12 cellular contexts compared by ENCODE assay signal in genomic region chr19:50703915-50704548, GRCh38. TPM values are rescaled to one million over a fixed set of nuclear protein-coding genes. Genes with fewer than 3 reads are reported as not detected.
DNase-seq lines count a peak whose midpoint lies in the region; ATAC-seq and TF ChIP-seq lines count a peak whose summit lies in the region.
"Had no signal": no experiment of that assay in that cellular context is flagged by ENCODE, and none has a peak within 500 bp of the region (broad histone marks: within the 10 kb centered on the region; RNA-seq: fewer than 3 reads in every experiment).

No MANE protein-coding gene starts in this region.

- peak; percentile 11 for TF ChIP-seq CTCF in AG04449 (IDR thresholded peaks at IDR 0.05; ENCODE audit: insufficient read depth, low read length, missing control alignments)
- TF ChIP-seq CTCF in PC-9 (conservative IDR thresholded peaks at IDR 0.05) = peak; percentile 52
- TF ChIP-seq CTCF in foreskin keratinocyte (conservative IDR thresholded peaks at IDR 0.05) = peak; percentile 31

- CTCF ChIA-PET in AG04449 (lab: Yijun Ruan, JAX) (interaction anchor here (0.7 to 7.1 kb wide), 11 partner anchors 8 to 218 kb away, joined by 3 to 75 read pairs (median 4); partner anchors contain the start of gene CLEC11A), PC-9 (lab: Charles Lee) (no interaction called here)

- no peaks in the 10 kb centered on the region for H3F3A ChIP-seq in PC-9 (ENCODE audit: insufficient read depth, low read depth)

- H3K9me3 ChIP-seq in PC-9 (ENCODE audit: insufficient read depth, low read depth) = no peaks in the 10 kb centered on the region

- H3K4me1 ChIP-seq in PC-9 (replicated peaks; ENCODE audit: insufficient read depth) (no peaks in the 10 kb centered on the region), foreskin keratinocyte (no peaks in the 10 kb centered on the region)

- no peak overlapping the region for H3K4me3 Mint-ChIP-seq in activated T-helper 17 cell treated with anti-CD3 and anti-CD28 coated beads, Interleukin-2, amount 50 U/mL, for 72 hours
- H3K4me3 Mint-ChIP-seq: activated naive CD4-positive, alpha-beta T cell treated with anti-CD3 and anti-CD28 coated beads, Interleukin-2, amount 10 ng/mL, durations not matched to agents 7 days and 5 days had no signal

- H3K27ac ChIP-seq in PC-9 = no peak overlapping the region
- H3K27ac ChIP-seq in foreskin keratinocyte = no peak overlapping the region
- H3K27ac ChIP-seq: RWPE1 had no signal

- H3K4me2 ChIP-seq in PC-9 = no peak overlapping the region

- no peaks in the 10 kb centered on the region for H3K79me2 ChIP-seq in PC-9 (ENCODE audit: low read depth)

- H3K9me2 ChIP-seq in PC-9 (ENCODE audit: insufficient read depth) = no peaks in the 10 kb centered on the region

- H3K27ac Mint-ChIP-seq in activated T-helper 17 cell treated with anti-CD3 and anti-CD28 coated beads, Interleukin-2, amount 50 U/mL, for 72 hours = no peak overlapping the region
- H3K27ac Mint-ChIP-seq: activated naive CD4-positive, alpha-beta T cell treated with anti-CD3 and anti-CD28 coated beads, Interleukin-2, amount 10 ng/mL, durations not matched to agents 7 days and 5 days had no signal

- intact Hi-C loops in PC-9 (cut with micrococcal nuclease; ENCODE audit: unreplicated experiment) = loop anchor here (2.0 to 10.0 kb wide), 2 partner anchors 311 to 335 kb away; partner anchors contain the start of gene KLK10

- peaks cover 20% of the 10 kb centered on the region for H3K27me3 ChIP-seq in H7 (ENCODE audit: control insufficient read depth, insufficient read depth, low read length)
- H3K27me3 ChIP-seq in PC-9 (ENCODE audit: insufficient read depth, low read depth) = peaks cover 89% of the 10 kb centered on the region
- peaks cover 11% of the 10 kb centered on the region for H3K27me3 ChIP-seq in foreskin keratinocyte

- H3K4me3 ChIP-seq in AG04449 (ENCODE audit: low read depth, low read length) (no peak overlapping the region), H7 (ENCODE audit: insufficient read depth, low read depth, low read length) (no peak overlapping the region), PC-9 (no peak overlapping the region)

- peaks cover 5% of the 10 kb centered on the region; the same call in 1 of the 2 replicates for H4K20me1 ChIP-seq in PC-9 (ENCODE audit: insufficient read depth)

- H3K36me3 Mint-ChIP-seq in activated T-helper 17 cell treated with anti-CD3 and anti-CD28 coated beads, Interleukin-2, amount 50 U/mL, for 72 hours (ENCODE audit: low read depth) = no peaks in the 10 kb centered on the region
- H3K36me3 Mint-ChIP-seq: activated naive CD4-positive, alpha-beta T cell treated with anti-CD3 and anti-CD28 coated beads, Interleukin-2, amount 10 ng/mL, durations not matched to agents 7 days and 5 days had no signal

- H2AFZ ChIP-seq in PC-9 = no peak overlapping the region

- H3K36me3 ChIP-seq in H7 (replicated peaks; ENCODE audit: control insufficient read depth, insufficient read depth, low read length) = no peaks in the 10 kb centered on the region
- H3K36me3 ChIP-seq in PC-9 (ENCODE audit: low read depth) = no peaks in the 10 kb centered on the region

- POLR2A ChIA-PET in AG04449 (lab: Yijun Ruan, JAX) = no interaction called here
- POLR2A ChIA-PET in PC-9 (lab: Charles Lee; ENCODE audit: unreplicated experiment) = no interaction called here

- H3K27me3 Mint-ChIP-seq in activated T-helper 17 cell treated with anti-CD3 and anti-CD28 coated beads, Interleukin-2, amount 50 U/mL, for 72 hours = peaks cover 34% of the 10 kb centered on the region

- H3K4me1 Mint-ChIP-seq in activated T-helper 17 cell treated with anti-CD3 and anti-CD28 coated beads, Interleukin-2, amount 50 U/mL, for 72 hours = no peaks in the 10 kb centered on the region
- H3K4me1 Mint-ChIP-seq: activated naive CD4-positive, alpha-beta T cell treated with anti-CD3 and anti-CD28 coated beads, Interleukin-2, amount 10 ng/mL, durations not matched to agents 7 days and 5 days had no signal

- H3K9me3 Mint-ChIP-seq in activated T-helper 17 cell treated with anti-CD3 and anti-CD28 coated beads, Interleukin-2, amount 50 U/mL, for 72 hours = no peaks in the 10 kb centered on the region
- H3K9me3 Mint-ChIP-seq: activated naive CD4-positive, alpha-beta T cell treated with anti-CD3 and anti-CD28 coated beads, Interleukin-2, amount 10 ng/mL, durations not matched to agents 7 days and 5 days had no signal

- no TSS peak for BruUV-seq in PC-9 (replicated peaks; lab: Mats Ljungman, UMichigan)

- no peak for DNase-seq in AG04449 (ENCODE audit: low read depth, low spot score)
- DNase-seq in H7 = peak; percentile 82
- DNase-seq in PC-9 = peak in 1 of 2 experiments; percentile 23
- DNase-seq in foreskin keratinocyte = no peak
- no peak for DNase-seq in activated CD4-positive, alpha-beta T cell treated with anti-CD3 and anti-CD28 coated beads for 48 hours
- DNase-seq in ureter (ENCODE audit: low spot score) = no peak
- DNase-seq: activated naive CD4-positive, alpha-beta T cell treated with anti-CD3 and anti-CD28 coated beads, Interleukin-2, amount 10 ng/mL, durations not matched to agents 7 days and 5 days; occipital lobe; stimulated activated CD4-positive, alpha-beta T cell treated with anti-CD3 and anti-CD28 coated beads, Interleukin-2, amount 100 ng/mL, for 24 hours had no signal

- ATAC-seq in foreskin keratinocyte (no peak), GM18870 (IDR thresholded peaks at IDR 0.05; ENCODE audit: unreplicated experiment) (no peak)
- ATAC-seq in activated T-helper 17 cell treated with anti-CD3 and anti-CD28 coated beads, Interleukin-2, amount 50 U/mL, for 72 hours (replicated peaks) = no peak

RNA-seq across cellular contexts. Expression of gene SHANK1, which starts 15.6 kb away (rescaled TPM):
- total RNA-seq in H7 (2014; rRNA removed; shearing (Covaris generic)) = 0.35 and 0.67 TPM in 2 replicates
- not detected in 2 replicates for total RNA-seq in PC-9 (2021)
- 0.21 and 0.37 TPM in 2 replicates for total RNA-seq in foreskin keratinocyte
- 0.08 and 0.15 TPM in 2 replicates for polyA plus RNA-seq in foreskin keratinocyte
- total RNA-seq in ureter = 0.29 TPM
- total RNA-seq in activated T-helper 17 cell treated with anti-CD3 and anti-CD28 coated beads, Interleukin-2, amount 50 U/mL, for 72 hours = not detected

RNA-seq across cellular contexts. Expression of gene CLEC11A, which starts 19.1 kb away (rescaled TPM):
- total RNA-seq in H7 (2014; rRNA removed; shearing (Covaris generic)) = 4.7 and 7.1 TPM in 2 replicates
- not detected in 2 replicates for total RNA-seq in PC-9 (2021)
- total RNA-seq in foreskin keratinocyte = 1.7 and 2.1 TPM in 2 replicates
- 3.0 and 4.9 TPM in 2 replicates for polyA plus RNA-seq in foreskin keratinocyte
- 8.1 TPM for total RNA-seq in ureter
- total RNA-seq in activated T-helper 17 cell treated with anti-CD3 and anti-CD28 coated beads, Interleukin-2, amount 50 U/mL, for 72 hours = under 1 TPM; 0.24 to 0.45 TPM

RNA-seq across cellular contexts. Expression of gene C19orf81, which starts 54.8 kb away (rescaled TPM):
- 7.8 and 8.0 TPM in 2 replicates for total RNA-seq in H7 (2014; rRNA removed; shearing (Covaris generic))
- not detected in 2 replicates for total RNA-seq in PC-9 (2021)
- total RNA-seq in foreskin keratinocyte = not detected in 2 replicates
- polyA plus RNA-seq in foreskin keratinocyte = 0.21 TPM in 1 of 2 replicates, not detected in the other
- total RNA-seq in ureter = 1.6 TPM
- not detected for total RNA-seq in activated T-helper 17 cell treated with anti-CD3 and anti-CD28 coated beads, Interleukin-2, amount 50 U/mL, for 72 hours
